ENCODE assay signal across 13 cellular contexts in genomic region chr3:73028803-73029202, GRCh38. TPM values are rescaled to one million over a fixed set of nuclear protein-coding genes. Genes with fewer than 3 reads are reported as not detected.
DNase-seq lines count a peak whose midpoint lies in the region; ATAC-seq, FAIRE-seq and TF ChIP-seq lines count a peak whose summit lies in the region.
"Had no signal": no experiment of that assay in that cellular context is flagged by ENCODE, and none has a peak within 500 bp of the region (broad histone marks: within the 10 kb centered on the region; RNA-seq: fewer than 3 reads in every experiment).

No MANE protein-coding gene starts in this region.

- H3K4me3 Mint-ChIP-seq in natural killer cell, result peak overlapping the region; percentile 11

- no peak for TF ChIP-seq EP300 in HepG2 (IDR thresholded peaks at IDR 0.05; ENCODE audit: low read depth in 2 of 2, low read length in 2 of 2)
- TF ChIP-seq EP300 in HepG2 (CRISPR knock-in tag; IDR thresholded peaks at IDR 0.05; ENCODE audit: borderline replicate concordance), result no peak

- no peak overlapping the region for H2AFZ ChIP-seq in HepG2 (ENCODE audit: low read length)

- no peak for TF ChIP-seq POLR2A in HepG2 (IDR thresholded peaks at IDR 0.05; ENCODE audit: insufficient read depth in 1 of 2, low read depth in 2 of 2, low read length in 2 of 2)
- TF ChIP-seq POLR2A in right lobe of liver (IDR thresholded peaks at IDR 0.05), result no peak
- TF ChIP-seq POLR2A in spleen (IDR thresholded peaks at IDR 0.05), result no peak

- POLR2A ChIA-PET in HepG2 (lab: Yijun Ruan, JAX), result no interaction called here

- H3K4me1 Mint-ChIP-seq in natural killer cell, result peaks cover 45 to 68% of the 10 kb centered on the region in 2 donors

- H3K4me2 ChIP-seq in HepG2 (ENCODE audit: low read depth, low read length), result 0 out of 2 replicates have a peak overlapping the region, but pooled peaks have one; percentile 21
- H3K4me2 ChIP-seq: KMS-11 had no signal

- H3K27ac Mint-ChIP-seq in natural killer cell, result peak overlapping the region; percentile 44 to 60

- no peak overlapping the region for H3K9ac ChIP-seq in HepG2 (ENCODE audit: insufficient read depth, low read depth, low read length)
- H3K9ac ChIP-seq: KMS-11 had no signal

- no peak for FAIRE-seq in HepG2 (lab: Jason Lieb, UNC)

- H3K36me3 ChIP-seq in HepG2 (replicated peaks in 1 of 2; ENCODE audit: control insufficient read depth in 1 of 2, insufficient read depth in 2 of 2, low read length in 2 of 2) (peaks cover 0 to 3% of the 10 kb centered on the region in 2 experiments; a peak in 2 of 5 replicates), right lobe of liver (no peaks in the 10 kb centered on the region), spleen (peaks cover 0 to 8% (median 0%) of the 10 kb centered on the region in 6 donors)

- H3K27me3 ChIP-seq in HepG2 (ENCODE audit: control insufficient read depth in 1 of 2, insufficient read depth in 2 of 2, low read length in 2 of 2) (no peaks in the 10 kb centered on the region), right lobe of liver (no peaks in the 10 kb centered on the region), spleen (replicated peaks in 1 of 7) (no peaks in the 10 kb centered on the region)

- H3K9me3 ChIP-seq in HepG2 (ENCODE audit: low read length) (no peaks in the 10 kb centered on the region), right lobe of liver (no peaks in the 10 kb centered on the region), spleen (no peaks in the 10 kb centered on the region)

- no peaks in the 10 kb centered on the region for H3K36me3 Mint-ChIP-seq in natural killer cell

- no peak for TF ChIP-seq RAD21 in HepG2 (CRISPR knock-in tag; IDR thresholded peaks at IDR 0.05)

- ATAC-seq in HepG2 (no peak), right lobe of liver (no peak), natural killer cell (peak; percentile 12 to 22 (median 16))

- no TSS peak for BruUV-seq in HepG2 (replicated peaks; lab: Mats Ljungman, UMichigan)

- DNase-seq in HepG2 (ENCODE audit: low spot score), result no peak
- no peak for DNase-seq in right lobe of liver
- no peak for DNase-seq in caudate nucleus (lab: John Stamatoyannopoulos, UW)
- no peak for DNase-seq in natural killer cell
- DNase-seq in NCI-H526 treated with DMSO at 0.1 percent for 48 hours (lab: John Stamatoyannopoulos, UW), result no peak
- no peak for DNase-seq in ureter (ENCODE audit: low spot score)
- DNase-seq in spleen, result no peak
- DNase-seq in stimulated activated CD4-positive, alpha-beta T cell treated with anti-CD3 and anti-CD28 coated beads, Interleukin-4, amount 100 ng/mL, for 4 hours, result no peak
- DNase-seq: DND-41, NCI-H1436, NCI-H510A treated with DMSO at 0.1 percent for 48 hours, T-helper 9 cell had no signal

- CTCF ChIA-PET in HepG2 (lab: Yijun Ruan, JAX; ENCODE audit: low intra/inter-chr PET ratio, low total read pairs), result no interaction called here

- H3K4me1 ChIP-seq in HepG2 (ENCODE audit: insufficient read depth, low read length) (peaks cover 77% of the 10 kb centered on the region), right lobe of liver (peaks cover 0 to 37% (median 10%) of the 10 kb centered on the region in 4 donors), spleen (peaks cover 10 to 100% (median 56%) of the 10 kb centered on the region in 6 donors)

- H3K27me3 Mint-ChIP-seq in natural killer cell (ENCODE audit: low read depth in 2 of 2), result no peaks in the 10 kb centered on the region

- WGBS in HepG2 (ENCODE audit: low lambda C conversion rate), result 59% methylated on average over 4 of the region's 4 CpGs
- 50% methylated on average over 4 of the region's 4 CpGs for WGBS in right lobe of liver (ENCODE audit: insufficient coverage, low coverage, low lambda C conversion rate, missing lambda C conversion rate)
- 57 to 92% (median 74%) methylated on average over 4 of the region's 4 CpGs for WGBS in spleen, 5 donors

- peaks cover 99% of the 10 kb centered on the region for H3K79me2 ChIP-seq in HepG2 (ENCODE audit: insufficient read depth, low read length)

- in situ Hi-C loops in HepG2 (cut with HindIII; ENCODE audit: extremely low pct_ligation_motif_present, low pct_unique_long_range_greater_than_20kb), result no loop called here

- TF ChIP-seq CTCF in HepG2 (CRISPR knock-in tag; IDR thresholded peaks at IDR 0.05), result no peak
- TF ChIP-seq CTCF in right lobe of liver (IDR thresholded peaks at IDR 0.05), result no peak
- TF ChIP-seq CTCF in natural killer cell (IDR thresholded peaks at IDR 0.05), result no peak
- TF ChIP-seq CTCF in spleen (IDR thresholded peaks at IDR 0.05 in 8 of 11, conservative IDR thresholded peaks at IDR 0.05 in 3 of 11), result no peak

- H3K27ac ChIP-seq in HepG2 (ENCODE audit: extremely low read length, insufficient read depth, low read length), result peak overlapping the region; percentile 25
- H3K27ac ChIP-seq in right lobe of liver, result no peak overlapping the region
- H3K27ac ChIP-seq in caudate nucleus (ENCODE audit: low read depth, low read length), result peak overlapping the region; percentile 36
- H3K27ac ChIP-seq in spleen, result peak overlapping the region in 1 of 8 donors; percentile 16
- H3K27ac ChIP-seq: KMS-11 had no signal

- no peaks in the 10 kb centered on the region for H3K9me3 Mint-ChIP-seq in natural killer cell

- H3K4me3 ChIP-seq in HepG2 (replicated peaks in 1 of 3; ENCODE audit: insufficient read depth in 1 of 3, low read depth in 2 of 3, low read length in 3 of 3), result no peak overlapping the region
- H3K4me3 ChIP-seq in right lobe of liver, result no peak overlapping the region
- no peak overlapping the region for H3K4me3 ChIP-seq in spleen

- intact Hi-C loops in HepG2 (cut with micrococcal nuclease; ENCODE audit: unreplicated experiment), result loop anchor here (1.0 kb wide), 1 partner anchor 9 kb away; no protein-coding TSS in a partner anchor
- intact Hi-C loops in right lobe of liver (cut with DNase I), result no loop called here
- intact Hi-C loops in natural killer cell (cut with micrococcal nuclease), result no loop called here
- intact Hi-C loops in spleen (cut with DNase I; ENCODE audit: low total_unique reads), result no loop called here

- peaks cover 95% of the 10 kb centered on the region for H4K20me1 ChIP-seq in HepG2 (ENCODE audit: insufficient read depth, low read length)

TF ChIP-seq in HepG2, 621 proteins besides CTCF, POLR2A, EP300 and RAD21 (continues in another document):
- no peak for TF ChIP-seq RARA (CRISPR knock-in tag; IDR thresholded peaks at IDR 0.05)

RNA-seq across cellular contexts. Expression of gene PPP4R2, which starts 32.2 kb away (rescaled TPM):
- total RNA-seq in HepG2 (2016; rRNA removed; fragmentation: Illumina TruSeq; extraction: Trizol), result 161 and 236 TPM in 2 replicates
- 18.1 and 21.7 TPM in 2 replicates for total RNA-seq in HepG2 (2016; cell fraction: cytosol; rRNA removed; fragmentation: Illumina TruSeq; extraction: Trizol; ENCODE audit: low read depth)
- total RNA-seq in HepG2 (2016; cell fraction: insoluble cytoplasmic fraction; rRNA removed; fragmentation: Illumina TruSeq; extraction: Trizol), result 150 and 234 TPM in 2 replicates
- 72.3 and 89.6 TPM in 2 replicates for total RNA-seq in HepG2 (2016; cell fraction: membrane; rRNA removed; fragmentation: Illumina TruSeq; extraction: Trizol)
- 79.4 and 87.0 TPM in 2 replicates for total RNA-seq in HepG2 (2016; cell fraction: nucleus; rRNA removed; fragmentation: Illumina TruSeq; extraction: Trizol)
- polyA plus RNA-seq in HepG2 (2011; rRNA removed), result 15.7 and 22.3 TPM in 2 replicates
- 6.1 and 10.5 TPM in 2 replicates for polyA plus RNA-seq in HepG2 (2011; cell fraction: cytosol; rRNA removed)
- polyA plus RNA-seq in HepG2 (2011; cell fraction: nucleus; rRNA removed), result 8.1 and 12.7 TPM in 2 replicates
- polyA plus RNA-seq in HepG2 (2012), result 28.4 and 56.3 TPM in 2 replicates
- 6.1 and 6.8 TPM in 2 replicates for polyA plus RNA-seq in HepG2 (2016; cell fraction: cytosol; fragmentation: Illumina TruSeq; extraction: Trizol; ENCODE audit: low read depth)
- polyA plus RNA-seq in HepG2 (2016; cell fraction: insoluble cytoplasmic fraction; fragmentation: Illumina TruSeq; extraction: Trizol; ENCODE audit: low read depth), result 118 and 119 TPM in 2 replicates
- polyA plus RNA-seq in HepG2 (2016; cell fraction: membrane; fragmentation: Illumina TruSeq; extraction: Trizol; ENCODE audit: low read depth), result 23.0 and 29.4 TPM in 2 replicates
- polyA plus RNA-seq in HepG2 (2016; cell fraction: nucleus; fragmentation: Illumina TruSeq; extraction: Trizol; ENCODE audit: insufficient read depth, low read depth), result 77.6 and 79.2 TPM in 2 replicates
- 2.8 and 5.1 TPM in 2 replicates for polyA minus RNA-seq in HepG2 (2011; rRNA and poly(A)+ RNA removed; ENCODE audit: low replicate concordance)
- polyA minus RNA-seq in HepG2 (2011; cell fraction: cytosol; rRNA and poly(A)+ RNA removed), result 32.5 and 44.9 TPM in 2 replicates
- polyA minus RNA-seq in HepG2 (2011; cell fraction: nucleus; rRNA and poly(A)+ RNA removed), result 52.5 and 52.7 TPM in 2 replicates
- total RNA-seq in right lobe of liver, result 10 to 100 TPM; 23.7 to 56.1 (median 42.3) TPM
- 10 to 100 TPM; 50.4 to 72.8 (median 60.1) TPM for total RNA-seq in natural killer cell
- 69.4 TPM for total RNA-seq in ureter
- 10 to 100 TPM; 44.8 to 94.7 (median 70.1) TPM for total RNA-seq in spleen
- 10 to 100 TPM; 12.2 to 18.4 (median 13.1) TPM for polyA plus RNA-seq in spleen

RNA-seq across cellular contexts. Expression of gene EBLN2, which starts 32.7 kb away (rescaled TPM):
- total RNA-seq in HepG2 (2016; rRNA removed; fragmentation: Illumina TruSeq; extraction: Trizol) (1.3 and 8.3 TPM in 2 replicates), right lobe of liver (1 to 10 TPM; 1.5 to 3.8 (median 1.7) TPM), natural killer cell (10 to 100 TPM in 2 of 3 donors, 1 to 10 TPM in 1; 8.9 to 11.2 (median 11.0) TPM), ureter (11.0 TPM), spleen (10 to 100 TPM in 4 of 7 donors, 1 to 10 TPM in 3; 6.6 to 15.0 (median 14.5) TPM)
- 3.8 and 3.9 TPM in 2 replicates for total RNA-seq in HepG2 (2016; cell fraction: cytosol; rRNA removed; fragmentation: Illumina TruSeq; extraction: Trizol; ENCODE audit: low read depth)
- 0.92 and 8.0 TPM in 2 replicates for total RNA-seq in HepG2 (2016; cell fraction: insoluble cytoplasmic fraction; rRNA removed; fragmentation: Illumina TruSeq; extraction: Trizol)
- total RNA-seq in HepG2 (2016; cell fraction: membrane; rRNA removed; fragmentation: Illumina TruSeq; extraction: Trizol), result 6.1 and 8.1 TPM in 2 replicates
- 22.4 and 25.8 TPM in 2 replicates for total RNA-seq in HepG2 (2016; cell fraction: nucleus; rRNA removed; fragmentation: Illumina TruSeq; extraction: Trizol)
- polyA plus RNA-seq in HepG2 (2011; rRNA removed) (2.6 and 3.3 TPM in 2 replicates), spleen (under 1 TPM; 0.13 to 0.45 (median 0.21) TPM)
- 0.21 and 0.36 TPM in 2 replicates for polyA plus RNA-seq in HepG2 (2011; cell fraction: cytosol; rRNA removed)
- 8.2 and 8.5 TPM in 2 replicates for polyA plus RNA-seq in HepG2 (2011; cell fraction: nucleus; rRNA removed)
- 1.7 and 1.9 TPM in 2 replicates for polyA plus RNA-seq in HepG2 (2012)
- not detected in 2 replicates for polyA plus RNA-seq in HepG2 (2016; cell fraction: cytosol; fragmentation: Illumina TruSeq; extraction: Trizol; ENCODE audit: low read depth)
- polyA plus RNA-seq in HepG2 (2016; cell fraction: insoluble cytoplasmic fraction; fragmentation: Illumina TruSeq; extraction: Trizol; ENCODE audit: low read depth), result 0.22 and 0.33 TPM in 2 replicates
- not detected in 2 replicates for polyA plus RNA-seq in HepG2 (2016; cell fraction: membrane; fragmentation: Illumina TruSeq; extraction: Trizol; ENCODE audit: low read depth)
- 22.5 and 23.0 TPM in 2 replicates for polyA plus RNA-seq in HepG2 (2016; cell fraction: nucleus; fragmentation: Illumina TruSeq; extraction: Trizol; ENCODE audit: insufficient read depth, low read depth)
- 6.9 and 7.2 TPM in 2 replicates for polyA minus RNA-seq in HepG2 (2011; rRNA and poly(A)+ RNA removed; ENCODE audit: low replicate concordance)
- 0.99 and 1.4 TPM in 2 replicates for polyA minus RNA-seq in HepG2 (2011; cell fraction: cytosol; rRNA and poly(A)+ RNA removed)
- 46.7 and 49.7 TPM in 2 replicates for polyA minus RNA-seq in HepG2 (2011; cell fraction: nucleus; rRNA and poly(A)+ RNA removed)

Comparison
In these comparisons a context has a peak if more than half of its experiments do, and no peak if none do; other contexts are left out.
1. H3K27ac ChIP-seq: peak in HepG2 (single experiment) and caudate nucleus (single experiment); none in right lobe of liver (0 of 3).
2. ATAC-seq: peak in natural killer cell (3 of 3); none in HepG2 (single experiment) and right lobe of liver (0 of 4).